Comparison of ENCODE assay signal across 24 cellular contexts in genomic region chr20:33851842-33852466, GRCh38. TPM values are rescaled to one million over a fixed set of nuclear protein-coding genes. Genes with fewer than 3 reads are reported as not detected.
A peak's percentile ranks its signal among the peaks of the same experiment; 100 is the strongest.
DNase-seq lines count a peak whose midpoint lies in the region; TF ChIP-seq lines count a peak whose summit lies in the region.
"Had no signal": no experiment of that assay in that cellular context is flagged by ENCODE, and none has a peak within 500 bp of the region (broad histone marks: within the 10 kb centered on the region; RNA-seq: fewer than 3 reads in every experiment).

No MANE protein-coding gene starts in this region.

- peak overlapping the region; percentile 45 for H3K27ac Mint-ChIP-seq in activated CD4-positive, alpha-beta T cell treated with anti-CD3 and anti-CD28 coated beads, Interleukin-2, amount 10 ng/mL, durations not matched to agents 24 days and 14 days
- peak overlapping the region; percentile 54 for H3K27ac Mint-ChIP-seq in activated naive CD8-positive, alpha-beta T cell treated with anti-CD3 and anti-CD28 coated beads for 36 hours
- no peak overlapping the region for H3K27ac Mint-ChIP-seq in activated T-helper 2 cell treated with anti-CD3 and anti-CD28 coated beads, Interferon-gamma antibody, Interleukin-2, Interleukin-4, amounts not matched to agents 10 μg/mL and 5 μg/mL and 100 μg/mL, durations not matched to agents 14 hours and 24 hours and 36 hours

- DNase-seq in activated CD4-positive, alpha-beta T cell treated with anti-CD3 and anti-CD28 coated beads, Interleukin-2, amount 10 ng/mL, durations not matched to agents 24 days and 14 days = no peak
- DNase-seq in activated CD4-positive, alpha-beta T cell treated with anti-CD3 and anti-CD28 coated beads, Interleukin-2, amount 50 U/mL, for 4 hours = no peak
- no peak for DNase-seq in activated naive CD8-positive, alpha-beta T cell treated with anti-CD3 and anti-CD28 coated beads for 36 hours
- no peak for DNase-seq in activated T-helper 2 cell treated with anti-CD3 and anti-CD28 coated beads, Interferon-gamma antibody, Interleukin-2, Interleukin-4, amounts not matched to agents 10 μg/mL and 5 μg/mL and 100 μg/mL, durations not matched to agents 14 hours and 24 hours and 36 hours (ENCODE audit: low spot score)
- DNase-seq in DMS114 treated with DMSO at 0.1 percent for 48 hours (lab: John Stamatoyannopoulos, UW; ENCODE audit: unreplicated experiment) (no peak), right atrium auricular region (ENCODE audit: low spot score) (no peak)
- DNase-seq: amniotic stem cell; GM23248; lower lobe of right lung; NCI-H2081 treated with DMSO at 0.1 percent for 48 hours; NCI-H446; PC-9; SHP77 treated with DMSO at 0.1 percent for 48 hours; stimulated activated CD4-positive, alpha-beta T cell treated with anti-CD3 and anti-CD28 coated beads, Interleukin-2, amount 100 ng/mL, for 24 hours; trophoblast cell had no signal

- H3K4me3 ChIP-seq in KMS-11 (IDR thresholded peaks at IDR 0.05; ENCODE audit: insufficient read depth, low read depth, low read length) (no peak overlapping the region), neutrophil (ENCODE audit: low read depth in 1 of 2, low read length in 1 of 2) (no peak overlapping the region), right atrium auricular region (no peak overlapping the region)
- H3K4me3 ChIP-seq: A549, breast epithelium, coronary artery, GM23248, lower lobe of right lung, PC-9, psoas muscle had no signal

- no peak overlapping the region for H3K9ac ChIP-seq in KMS-11
- H3K9ac ChIP-seq: GM23248 had no signal

- H3K4me3 Mint-ChIP-seq in activated CD4-positive, alpha-beta T cell treated with anti-CD3 and anti-CD28 coated beads, Interleukin-2, amount 10 ng/mL, durations not matched to agents 24 days and 14 days = no peak overlapping the region
- no peak overlapping the region for H3K4me3 Mint-ChIP-seq in activated naive CD8-positive, alpha-beta T cell treated with anti-CD3 and anti-CD28 coated beads for 36 hours
- no peak overlapping the region for H3K4me3 Mint-ChIP-seq in activated T-helper 2 cell treated with anti-CD3 and anti-CD28 coated beads, Interferon-gamma antibody, Interleukin-2, Interleukin-4, amounts not matched to agents 10 μg/mL and 5 μg/mL and 100 μg/mL, durations not matched to agents 14 hours and 24 hours and 36 hours (ENCODE audit: low read depth)
- H3K4me3 Mint-ChIP-seq: activated T-helper 1 cell treated with anti-CD3 and anti-CD28 coated beads, Interleukin-12 subunit alpha, Interleukin-12 subunit beta, Interleukin-2, Interleukin-4 antibody, amounts not matched to agents 30 ng/mL and 10 ng/mL and 1 ng/mL, durations not matched to agents 14 hours and 24 hours and 36 hours; B cell had no signal

- H3K36me3 Mint-ChIP-seq in activated CD4-positive, alpha-beta T cell treated with anti-CD3 and anti-CD28 coated beads, Interleukin-2, amount 10 ng/mL, durations not matched to agents 24 days and 14 days (ENCODE audit: low read depth) = peaks cover 79% of the 10 kb centered on the region
- H3K36me3 Mint-ChIP-seq in activated naive CD8-positive, alpha-beta T cell treated with anti-CD3 and anti-CD28 coated beads for 36 hours = peaks cover 64% of the 10 kb centered on the region
- peaks cover 79% of the 10 kb centered on the region for H3K36me3 Mint-ChIP-seq in activated T-helper 2 cell treated with anti-CD3 and anti-CD28 coated beads, Interferon-gamma antibody, Interleukin-2, Interleukin-4, amounts not matched to agents 10 μg/mL and 5 μg/mL and 100 μg/mL, durations not matched to agents 14 hours and 24 hours and 36 hours (ENCODE audit: low read depth)

- intact Hi-C loops in activated CD4-positive, alpha-beta T cell treated with anti-CD3 and anti-CD28 coated beads, Interleukin-2, amount 10 ng/mL, durations not matched to agents 24 days and 14 days (cut with micrococcal nuclease) = loop anchor here (5.0 kb wide), 2 partner anchors 40 to 215 kb away; partner anchors contain the start of gene CHMP4B
- intact Hi-C loops in activated T-helper 2 cell treated with anti-CD3 and anti-CD28 coated beads, Interferon-gamma antibody, Interleukin-2, Interleukin-4, amounts not matched to agents 10 μg/mL and 5 μg/mL and 100 μg/mL, durations not matched to agents 14 hours and 24 hours and 36 hours (cut with micrococcal nuclease) = no loop called here

- H3K4me1 ChIP-seq in KMS-11 (ENCODE audit: low read depth, poor library complexity, severe bottlenecking) (peaks cover 63% of the 10 kb centered on the region), neutrophil (ENCODE audit: control insufficient read depth in 1 of 2, insufficient read depth in 1 of 2, low read depth in 1 of 2, low read length in 1 of 2) (peaks cover 42 to 48% of the 10 kb centered on the region in 2 experiments), right atrium auricular region (peaks cover 0 to 7% of the 10 kb centered on the region in 2 donors)
- H3K4me1 ChIP-seq: A549, breast epithelium had no signal

- H3K27me3 ChIP-seq in KMS-11 (ENCODE audit: insufficient read depth, low read depth) (no peaks in the 10 kb centered on the region), neutrophil (no peaks in the 10 kb centered on the region), right atrium auricular region (no peaks in the 10 kb centered on the region)
- H3K27me3 ChIP-seq: breast epithelium had no signal

- H3K4me1 Mint-ChIP-seq in activated CD4-positive, alpha-beta T cell treated with anti-CD3 and anti-CD28 coated beads, Interleukin-2, amount 10 ng/mL, durations not matched to agents 24 days and 14 days = peaks cover 58% of the 10 kb centered on the region
- H3K4me1 Mint-ChIP-seq in activated naive CD8-positive, alpha-beta T cell treated with anti-CD3 and anti-CD28 coated beads for 36 hours = peaks cover 43% of the 10 kb centered on the region
- peaks cover 57% of the 10 kb centered on the region for H3K4me1 Mint-ChIP-seq in activated T-helper 2 cell treated with anti-CD3 and anti-CD28 coated beads, Interferon-gamma antibody, Interleukin-2, Interleukin-4, amounts not matched to agents 10 μg/mL and 5 μg/mL and 100 μg/mL, durations not matched to agents 14 hours and 24 hours and 36 hours (ENCODE audit: low read depth)

- H3K79me2 ChIP-seq in KMS-11 (ENCODE audit: insufficient read depth, low read depth) = peaks cover 34% of the 10 kb centered on the region

- H3K27ac ChIP-seq in KMS-11 = no peak overlapping the region
- H3K27ac ChIP-seq in neutrophil = peak overlapping the region; percentile 62
- no peak overlapping the region for H3K27ac ChIP-seq in right atrium auricular region
- H3K27ac ChIP-seq: A549, coronary artery, GM23248, HL-60, lower lobe of right lung, PC-9, psoas muscle had no signal

- no peaks in the 10 kb centered on the region for H3K9me3 ChIP-seq in neutrophil
- no peaks in the 10 kb centered on the region for H3K9me3 ChIP-seq in right atrium auricular region
- H3K9me3 ChIP-seq: A549, breast epithelium, lower lobe of right lung, psoas muscle had no signal

- TF ChIP-seq CTCF in KMS-11 (conservative IDR thresholded peaks at IDR 0.05; ENCODE audit: low read depth, low read length) (no peak), neutrophil (IDR thresholded peaks at IDR 0.05) (no peak), right atrium auricular region (IDR thresholded peaks at IDR 0.05) (no peak)

- no peak overlapping the region for H2AFZ ChIP-seq in KMS-11 (ENCODE audit: low read depth)
- H2AFZ ChIP-seq: GM23248, PC-9 had no signal

- H3K9me3 Mint-ChIP-seq in activated CD4-positive, alpha-beta T cell treated with anti-CD3 and anti-CD28 coated beads, Interleukin-2, amount 10 ng/mL, durations not matched to agents 24 days and 14 days = no peaks in the 10 kb centered on the region
- H3K9me3 Mint-ChIP-seq in activated naive CD8-positive, alpha-beta T cell treated with anti-CD3 and anti-CD28 coated beads for 36 hours = no peaks in the 10 kb centered on the region
- no peaks in the 10 kb centered on the region for H3K9me3 Mint-ChIP-seq in activated T-helper 2 cell treated with anti-CD3 and anti-CD28 coated beads, Interferon-gamma antibody, Interleukin-2, Interleukin-4, amounts not matched to agents 10 μg/mL and 5 μg/mL and 100 μg/mL, durations not matched to agents 14 hours and 24 hours and 36 hours
- H3K9me3 Mint-ChIP-seq: activated T-helper 1 cell treated with anti-CD3 and anti-CD28 coated beads, Interleukin-12 subunit alpha, Interleukin-12 subunit beta, Interleukin-2, Interleukin-4 antibody, amounts not matched to agents 30 ng/mL and 10 ng/mL and 1 ng/mL, durations not matched to agents 14 hours and 24 hours and 36 hours had no signal

- H3K27me3 Mint-ChIP-seq in activated CD4-positive, alpha-beta T cell treated with anti-CD3 and anti-CD28 coated beads, Interleukin-2, amount 10 ng/mL, durations not matched to agents 24 days and 14 days = no peaks in the 10 kb centered on the region
- H3K27me3 Mint-ChIP-seq in activated naive CD8-positive, alpha-beta T cell treated with anti-CD3 and anti-CD28 coated beads for 36 hours = no peaks in the 10 kb centered on the region
- no peaks in the 10 kb centered on the region for H3K27me3 Mint-ChIP-seq in activated T-helper 2 cell treated with anti-CD3 and anti-CD28 coated beads, Interferon-gamma antibody, Interleukin-2, Interleukin-4, amounts not matched to agents 10 μg/mL and 5 μg/mL and 100 μg/mL, durations not matched to agents 14 hours and 24 hours and 36 hours (ENCODE audit: low read depth)
- H3K27me3 Mint-ChIP-seq: B cell had no signal

- peaks cover 17% of the 10 kb centered on the region; the same call in 1 of the 2 replicates for H3K36me3 ChIP-seq in KMS-11 (ENCODE audit: insufficient read depth)
- H3K36me3 ChIP-seq in neutrophil = peaks cover 81% of the 10 kb centered on the region
- peaks cover 50% of the 10 kb centered on the region for H3K36me3 ChIP-seq in right atrium auricular region

- peak overlapping the region; percentile 36 for H3K4me2 ChIP-seq in KMS-11
- H3K4me2 ChIP-seq: A549, PC-9 had no signal

- H4K20me1 ChIP-seq in KMS-11 (ENCODE audit: insufficient read depth) = no peaks in the 10 kb centered on the region

RNA-seq across cellular contexts. Expression of gene CHMP4B, which starts 40.8 kb away (rescaled TPM):
- total RNA-seq in activated CD4-positive, alpha-beta T cell treated with anti-CD3 and anti-CD28 coated beads, Interleukin-2, amount 10 ng/mL, durations not matched to agents 24 days and 14 days = 95.6 and 102 TPM in 2 replicates
- 10 to 100 TPM; 90.6 to 95.5 TPM for total RNA-seq in activated naive CD8-positive, alpha-beta T cell treated with anti-CD3 and anti-CD28 coated beads for 36 hours
- 113 and 116 TPM in 2 replicates for total RNA-seq in activated T-helper 2 cell treated with anti-CD3 and anti-CD28 coated beads, Interferon-gamma antibody, Interleukin-2, Interleukin-4, amounts not matched to agents 10 μg/mL and 5 μg/mL and 100 μg/mL, durations not matched to agents 14 hours and 24 hours and 36 hours
- 10 to 100 TPM; 57.0 to 79.5 TPM for total RNA-seq in right atrium auricular region
